Comparison of ENCODE assay signal across 2 cellular contexts in the genomic region with DNA sequence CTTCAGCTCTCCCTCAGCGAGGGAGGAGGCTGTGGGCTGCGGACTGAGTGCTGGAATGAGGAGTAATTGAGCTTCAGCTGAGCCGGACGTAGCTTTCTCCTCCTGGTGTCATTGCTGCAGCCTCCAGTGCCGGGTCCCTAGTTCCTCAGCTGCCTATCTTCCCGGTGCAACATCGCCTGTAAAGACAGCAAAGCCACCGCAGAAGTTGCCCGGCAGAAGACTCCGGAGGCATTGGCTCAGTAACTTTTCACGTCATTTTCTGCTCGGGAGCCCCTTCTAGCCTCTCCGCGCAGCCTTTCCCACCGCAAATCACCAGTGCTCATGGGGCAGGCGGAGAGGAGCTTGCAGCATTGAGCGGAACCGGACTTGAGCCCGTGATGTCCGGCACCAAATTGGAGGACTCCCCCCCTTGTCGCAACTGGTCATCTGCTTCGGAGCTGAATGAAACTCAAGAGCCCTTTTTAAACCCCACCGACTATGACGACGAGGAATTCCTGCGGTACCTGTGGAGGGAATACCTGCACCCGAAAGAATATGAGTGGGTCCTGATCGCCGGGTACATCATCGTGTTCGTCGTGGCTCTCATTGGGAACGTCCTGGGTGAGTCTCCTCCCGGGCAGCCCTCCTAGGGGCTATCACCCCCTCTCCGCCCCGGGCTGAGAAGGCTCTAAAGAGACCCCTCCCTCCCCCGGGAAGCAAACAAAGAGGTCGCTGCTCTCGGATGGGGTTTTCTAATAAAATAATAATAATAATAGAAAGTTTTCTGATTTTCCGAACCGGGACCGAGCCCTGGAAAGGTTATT.
TF ChIP-seq lines count a peak whose summit lies in the region.

A gene (plus strand): TSS at position 305 of the 803 bp plus-strand sequence. CDS start 73 bp downstream, at position 378.

TF ChIP-seq in SK-N-SH, 30 proteins besides CTCF, POLR2A, EP300 and RAD21 (continued from another document):
- no peak for TF ChIP-seq RFX5 (IDR thresholded peaks at IDR 0.05; ENCODE audit: low read length)
- TF ChIP-seq FOXM1 (IDR thresholded peaks at IDR 0.05; ENCODE audit: low read depth), result no peak
- no peak for TF ChIP-seq EZH2phosphoT487 (IDR thresholded peaks at IDR 0.05; ENCODE audit: borderline replicate concordance, low read depth)
- no peak for TF ChIP-seq GABPA (IDR thresholded peaks at IDR 0.05; ENCODE audit: low read depth)
- TF ChIP-seq FOSL2 (IDR thresholded peaks at IDR 0.05; ENCODE audit: borderline replicate concordance, low read depth), result no peak
- no peak for TF ChIP-seq GATA2 (CRISPR knock-in tag; IDR thresholded peaks at IDR 0.05)
- TF ChIP-seq TAF1 (IDR thresholded peaks at IDR 0.05; ENCODE audit: borderline replicate concordance, low read depth, low read length), result no peak
- no peak for TF ChIP-seq FOXJ3 (CRISPR knock-in tag; IDR thresholded peaks at IDR 0.05)
- TF ChIP-seq, protein P1, sequence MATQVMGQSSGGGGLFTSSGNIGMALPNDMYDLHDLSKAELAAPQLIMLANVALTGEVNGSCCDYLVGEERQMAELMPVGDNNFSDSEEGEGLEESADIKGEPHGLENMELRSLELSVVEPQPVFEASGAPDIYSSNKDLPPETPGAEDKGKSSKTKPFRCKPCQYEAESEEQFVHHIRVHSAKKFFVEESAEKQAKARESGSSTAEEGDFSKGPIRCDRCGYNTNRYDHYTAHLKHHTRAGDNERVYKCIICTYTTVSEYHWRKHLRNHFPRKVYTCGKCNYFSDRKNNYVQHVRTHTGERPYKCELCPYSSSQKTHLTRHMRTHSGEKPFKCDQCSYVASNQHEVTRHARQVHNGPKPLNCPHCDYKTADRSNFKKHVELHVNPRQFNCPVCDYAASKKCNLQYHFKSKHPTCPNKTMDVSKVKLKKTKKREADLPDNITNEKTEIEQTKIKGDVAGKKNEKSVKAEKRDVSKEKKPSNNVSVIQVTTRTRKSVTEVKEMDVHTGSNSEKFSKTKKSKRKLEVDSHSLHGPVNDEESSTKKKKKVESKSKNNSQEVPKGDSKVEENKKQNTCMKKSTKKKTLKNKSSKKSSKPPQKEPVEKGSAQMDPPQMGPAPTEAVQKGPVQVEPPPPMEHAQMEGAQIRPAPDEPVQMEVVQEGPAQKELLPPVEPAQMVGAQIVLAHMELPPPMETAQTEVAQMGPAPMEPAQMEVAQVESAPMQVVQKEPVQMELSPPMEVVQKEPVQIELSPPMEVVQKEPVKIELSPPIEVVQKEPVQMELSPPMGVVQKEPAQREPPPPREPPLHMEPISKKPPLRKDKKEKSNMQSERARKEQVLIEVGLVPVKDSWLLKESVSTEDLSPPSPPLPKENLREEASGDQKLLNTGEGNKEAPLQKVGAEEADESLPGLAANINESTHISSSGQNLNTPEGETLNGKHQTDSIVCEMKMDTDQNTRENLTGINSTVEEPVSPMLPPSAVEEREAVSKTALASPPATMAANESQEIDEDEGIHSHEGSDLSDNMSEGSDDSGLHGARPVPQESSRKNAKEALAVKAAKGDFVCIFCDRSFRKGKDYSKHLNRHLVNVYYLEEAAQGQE (IDR thresholded peaks at IDR 0.05; ENCODE audit: low read depth, low read length), result no peak

TF ChIP-seq in SK-N-SH treated with all-trans-retinoic acid at 6 μM for 48 hours, 23 proteins besides CTCF, POLR2A, EP300 and RAD21 (continued from another document):
- TF ChIP-seq, protein P2, sequence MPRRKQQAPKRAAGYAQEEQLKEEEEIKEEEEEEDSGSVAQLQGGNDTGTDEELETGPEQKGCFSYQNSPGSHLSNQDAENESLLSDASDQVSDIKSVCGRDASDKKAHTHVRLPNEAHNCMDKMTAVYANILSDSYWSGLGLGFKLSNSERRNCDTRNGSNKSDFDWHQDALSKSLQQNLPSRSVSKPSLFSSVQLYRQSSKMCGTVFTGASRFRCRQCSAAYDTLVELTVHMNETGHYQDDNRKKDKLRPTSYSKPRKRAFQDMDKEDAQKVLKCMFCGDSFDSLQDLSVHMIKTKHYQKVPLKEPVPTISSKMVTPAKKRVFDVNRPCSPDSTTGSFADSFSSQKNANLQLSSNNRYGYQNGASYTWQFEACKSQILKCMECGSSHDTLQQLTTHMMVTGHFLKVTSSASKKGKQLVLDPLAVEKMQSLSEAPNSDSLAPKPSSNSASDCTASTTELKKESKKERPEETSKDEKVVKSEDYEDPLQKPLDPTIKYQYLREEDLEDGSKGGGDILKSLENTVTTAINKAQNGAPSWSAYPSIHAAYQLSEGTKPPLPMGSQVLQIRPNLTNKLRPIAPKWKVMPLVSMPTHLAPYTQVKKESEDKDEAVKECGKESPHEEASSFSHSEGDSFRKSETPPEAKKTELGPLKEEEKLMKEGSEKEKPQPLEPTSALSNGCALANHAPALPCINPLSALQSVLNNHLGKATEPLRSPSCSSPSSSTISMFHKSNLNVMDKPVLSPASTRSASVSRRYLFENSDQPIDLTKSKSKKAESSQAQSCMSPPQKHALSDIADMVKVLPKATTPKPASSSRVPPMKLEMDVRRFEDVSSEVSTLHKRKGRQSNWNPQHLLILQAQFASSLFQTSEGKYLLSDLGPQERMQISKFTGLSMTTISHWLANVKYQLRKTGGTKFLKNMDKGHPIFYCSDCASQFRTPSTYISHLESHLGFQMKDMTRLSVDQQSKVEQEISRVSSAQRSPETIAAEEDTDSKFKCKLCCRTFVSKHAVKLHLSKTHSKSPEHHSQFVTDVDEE (CRISPR knock-in tag; IDR thresholded peaks at IDR 0.05), result no peak
- TF ChIP-seq OSR1 (CRISPR knock-in tag; IDR thresholded peaks at IDR 0.05), result no peak
- no peak for TF ChIP-seq ZNF70 (CRISPR knock-in tag; IDR thresholded peaks at IDR 0.05)
- TF ChIP-seq TOX (CRISPR knock-in tag; IDR thresholded peaks at IDR 0.05; ENCODE audit: borderline replicate concordance), result no peak
